7 cellular contexts compared by ENCODE assay signal in genomic region chr10:80443531-80443974, GRCh38.
DNase-seq lines count a peak whose midpoint lies in the region; ATAC-seq and TF ChIP-seq lines count a peak whose summit lies in the region.

No MANE protein-coding gene starts in this region.

- H3K4me3 ChIP-seq in epithelial cell of esophagus (ENCODE audit: low read length), result no peak overlapping the region
- no peak overlapping the region for H3K4me3 ChIP-seq in retinal pigment epithelial cell (ENCODE audit: low read length)

- CTCF ChIA-PET in RWPE1 (lab: Yijun Ruan, JAX), result interaction anchor here (0.5 to 2.8 kb wide), 23 partner anchors 10 to 1884 kb away, joined by 3 to 42 read pairs (median 4); partner anchors contain the start of genes PRXL2A and TSPAN14

- POLR2A ChIA-PET in RWPE1 (lab: Yijun Ruan, JAX; ENCODE audit: low non-redundant PET), result no interaction called here

- DNase-seq in RWPE1 (ENCODE audit: low spot score) (no peak), epithelial cell of esophagus (ENCODE audit: low read depth) (no peak), retinal pigment epithelial cell (ENCODE audit: low read depth) (no peak), HuH-7.5 (ENCODE audit: low spot score) (no peak)

- ATAC-seq in HG03103 (IDR thresholded peaks at IDR 0.05; ENCODE audit: low read depth, unreplicated experiment), result peak; percentile 59
- no peak for ATAC-seq in GM21526 (IDR thresholded peaks at IDR 0.05; ENCODE audit: low FRiP score, unreplicated experiment)

- peak; percentile 49; the same call in 1 of the 2 replicates for TF ChIP-seq CTCF in GM12874 (IDR thresholded peaks at IDR 0.05; ENCODE audit: insufficient read depth, low read depth, low read length)
- no peak for TF ChIP-seq CTCF in RWPE1 (conservative IDR thresholded peaks at IDR 0.05; ENCODE audit: low read depth)
- peak; percentile 34 for TF ChIP-seq CTCF in epithelial cell of esophagus (IDR thresholded peaks at IDR 0.05; ENCODE audit: insufficient read depth, low read depth, low read length, missing control alignments)
- peak; percentile 71 for TF ChIP-seq CTCF in retinal pigment epithelial cell (conservative IDR thresholded peaks at IDR 0.05; ENCODE audit: low read depth, low read length)

- peak overlapping the region; percentile 21; the same call in 1 of the 2 replicates for H3K27ac ChIP-seq in RWPE1
